In the genomic region with DNA sequence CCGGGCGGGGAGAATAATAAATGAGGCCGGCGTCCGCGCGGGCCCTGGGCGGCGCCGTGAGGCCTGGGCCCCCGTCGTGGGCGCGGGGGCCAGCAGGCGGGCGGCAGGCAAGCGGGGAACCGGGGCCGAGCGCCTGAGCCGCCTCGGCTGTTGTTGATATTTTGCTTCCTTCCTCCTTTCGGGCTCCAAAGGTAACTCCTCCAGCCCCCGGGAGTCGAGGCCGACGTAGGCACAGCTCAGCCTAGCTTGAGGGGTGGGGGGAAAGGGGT, we compare ENCODE assay signal across 8 cellular contexts. TPM values are rescaled to one million over a fixed set of nuclear protein-coding genes. Genes with fewer than 3 reads are reported as not detected.
DNase-seq lines count a peak whose midpoint lies in the region; ATAC-seq, FAIRE-seq and TF ChIP-seq lines count a peak whose summit lies in the region.

Gene MEF2D, minus strand, starts transcription at position 198 of the 269 bp plus-strand sequence. CDS start 17,483 bp downstream, outside the sequence.

- no peaks in the 10 kb centered on the region for H3K9me3 Mint-ChIP-seq in CD4-positive, CD25-positive, alpha-beta regulatory T cell
- H3K9me3 Mint-ChIP-seq in astrocyte (ENCODE audit: unreplicated experiment) = no peaks in the 10 kb centered on the region

- FAIRE-seq in astrocyte (lab: Jason Lieb, UNC) = no peak
- FAIRE-seq in kidney (lab: Jason Lieb, UNC) = no peak

- peak within 1 kb of the TSS; percentile 86 to 97 (median 94) for H3K4me3 Mint-ChIP-seq in CD4-positive, CD25-positive, alpha-beta regulatory T cell
- peak within 1 kb of the TSS; percentile 94 for H3K4me3 Mint-ChIP-seq in astrocyte (ENCODE audit: unreplicated experiment)

- intact Hi-C loops in kidney (cut with DNase I) = no loop called here

- DNase-seq in CD4-positive, CD25-positive, alpha-beta regulatory T cell = no peak
- DNase-seq in astrocyte (ENCODE audit: low read depth) (no peak), kidney (no peak), HK-2 (ENCODE audit: unreplicated experiment) (no peak), DMS79 treated with DMSO at 0.1 percent for 48 hours (lab: John Stamatoyannopoulos, UW) (no peak)

- TF ChIP-seq CTCF in astrocyte (IDR thresholded peaks at IDR 0.05; ENCODE audit: insufficient read depth, low read depth, low read length) (no peak), kidney (IDR thresholded peaks at IDR 0.05; ENCODE audit: borderline replicate concordance, extremely low read depth, insufficient read depth) (no peak), subcutaneous adipose tissue (IDR thresholded peaks at IDR 0.05; ENCODE audit: low read depth) (no peak)

- peaks cover under 1% of the 10 kb centered on the region for H3K36me3 ChIP-seq in CD4-positive, CD25-positive, alpha-beta regulatory T cell (ENCODE audit: control insufficient read depth, insufficient read depth, low read length)
- H3K36me3 ChIP-seq in astrocyte (ENCODE audit: insufficient read depth, low read length) = no peaks in the 10 kb centered on the region
- no peaks in the 10 kb centered on the region for H3K36me3 ChIP-seq in kidney (ENCODE audit: control insufficient read depth in 1 of 2, insufficient read depth in 2 of 2, low read length in 2 of 2)

- peak within 1 kb of the TSS; percentile 100 for H3K27ac Mint-ChIP-seq in CD4-positive, CD25-positive, alpha-beta regulatory T cell
- peak within 1 kb of the TSS; percentile 98 for H3K27ac Mint-ChIP-seq in astrocyte (ENCODE audit: unreplicated experiment)

- H3K27me3 ChIP-seq in CD4-positive, CD25-positive, alpha-beta regulatory T cell (ENCODE audit: control insufficient read depth, insufficient read depth, low read length) = no peaks in the 10 kb centered on the region
- no peaks in the 10 kb centered on the region for H3K27me3 ChIP-seq in astrocyte (ENCODE audit: insufficient read depth, low read length)

- H3K27ac ChIP-seq in CD4-positive, CD25-positive, alpha-beta regulatory T cell (ENCODE audit: insufficient read depth, low read length, poor library complexity, severe bottlenecking) = peak within 1 kb of the TSS; percentile 99
- H3K27ac ChIP-seq in astrocyte (ENCODE audit: low read depth, low read length) = peak within 1 kb of the TSS; percentile 100
- H3K27ac ChIP-seq in kidney (ENCODE audit: low read depth in 2 of 2, low read length in 2 of 2) = peak within 1 kb of the TSS; percentile 100

- peaks cover 84% of the 10 kb centered on the region for H3K4me1 ChIP-seq in CD4-positive, CD25-positive, alpha-beta regulatory T cell (ENCODE audit: control insufficient read depth, insufficient read depth, low read length, poor library complexity, severe bottlenecking)
- H3K4me1 ChIP-seq in astrocyte (ENCODE audit: insufficient read depth, low read length) (peaks cover 75% of the 10 kb centered on the region), kidney (ENCODE audit: control insufficient read depth in 1 of 2, insufficient read depth in 1 of 2, low read depth in 1 of 2, low read length in 2 of 2) (peaks cover 52 to 54% of the 10 kb centered on the region in 2 donors)

- no peak for ATAC-seq in CD4-positive, CD25-positive, alpha-beta regulatory T cell (ENCODE audit: low read depth in 2 of 2)
- ATAC-seq in HG03432 (IDR thresholded peaks at IDR 0.05; ENCODE audit: unreplicated experiment) (peak; percentile 3), HG03469 (IDR thresholded peaks at IDR 0.05; ENCODE audit: unreplicated experiment) (no peak)

- peak within 1 kb of the TSS; percentile 98 for H3K9ac ChIP-seq in astrocyte (ENCODE audit: low read length)
- H3K9ac ChIP-seq in kidney (ENCODE audit: low read length in 2 of 2) = peak within 1 kb of the TSS; percentile 94

- peaks cover 11 to 81% (median 64%) of the 10 kb centered on the region in 4 donors for H3K4me1 Mint-ChIP-seq in CD4-positive, CD25-positive, alpha-beta regulatory T cell
- H3K4me1 Mint-ChIP-seq in astrocyte (ENCODE audit: low read depth, unreplicated experiment) = peaks cover 59% of the 10 kb centered on the region

- H2AFZ ChIP-seq in astrocyte (ENCODE audit: low read depth, low read length) = peak within 1 kb of the TSS; percentile 56

- H3K36me3 Mint-ChIP-seq in CD4-positive, CD25-positive, alpha-beta regulatory T cell = peaks cover 11% of the 10 kb centered on the region
- H3K36me3 Mint-ChIP-seq in astrocyte (ENCODE audit: low read depth, unreplicated experiment) = no peaks in the 10 kb centered on the region

- peaks cover 50% of the 10 kb centered on the region for H3K79me2 ChIP-seq in astrocyte (ENCODE audit: insufficient read depth, low read length)

- peaks cover 8% of the 10 kb centered on the region for H3K27me3 Mint-ChIP-seq in CD4-positive, CD25-positive, alpha-beta regulatory T cell
- no peaks in the 10 kb centered on the region for H3K27me3 Mint-ChIP-seq in astrocyte (ENCODE audit: low read depth, unreplicated experiment)

- peaks cover 42% of the 10 kb centered on the region for H4K20me1 ChIP-seq in astrocyte (ENCODE audit: insufficient read depth, low read length)

- H3K4me3 ChIP-seq in CD4-positive, CD25-positive, alpha-beta regulatory T cell (ENCODE audit: low read depth, low read length) = peak within 1 kb of the TSS; percentile 85
- H3K4me3 ChIP-seq in astrocyte (ENCODE audit: insufficient read depth, low read depth, low read length) (peak within 1 kb of the TSS; percentile 91), kidney (ENCODE audit: low read length in 2 of 2) (peak within 1 kb of the TSS; percentile 79 to 82)

- no peaks in the 10 kb centered on the region for H3K9me3 ChIP-seq in CD4-positive, CD25-positive, alpha-beta regulatory T cell (ENCODE audit: control insufficient read depth in 2 of 2, low read length in 2 of 2)
- H3K9me3 ChIP-seq in astrocyte (ENCODE audit: insufficient read depth, low read depth, low read length) (no peaks in the 10 kb centered on the region), kidney (ENCODE audit: control insufficient read depth in 1 of 2, low read length in 2 of 2) (no peaks in the 10 kb centered on the region)

- peak within 1 kb of the TSS; percentile 98 for H3K4me2 ChIP-seq in astrocyte (ENCODE audit: low read length)

RNA-seq across cellular contexts. Expression of gene MEF2D, which starts in this region (rescaled TPM):
- 186 TPM for total RNA-seq in CD4-positive, CD25-positive, alpha-beta regulatory T cell
- polyA plus RNA-seq in CD4-positive, CD25-positive, alpha-beta regulatory T cell = 10 to 100 TPM in 1 of 4 donors, 1 to 10 TPM in 3; 4.6 to 11.5 (median 6.4) TPM
- 51.7 and 56.6 TPM in 2 replicates for total RNA-seq in astrocyte
- total RNA-seq in kidney = 49.3 TPM
- 13.7 TPM for polyA plus RNA-seq in kidney (ENCODE audit: insufficient read depth, low read depth, low replicate concordance)
- 10 to 100 TPM; 18.9 to 46.5 (median 24.8) TPM for total RNA-seq in subcutaneous adipose tissue
